Comparison of ENCODE assay signal across 27 cellular contexts in genomic region chr1:157231844-157232550, GRCh38.
"Had no signal": no experiment of that assay in that cellular context is flagged by ENCODE, and none has a peak within 500 bp of the region (broad histone marks: within the 10 kb centered on the region; RNA-seq: fewer than 3 reads in every experiment).

No MANE protein-coding gene starts in this region.

- H3K36me3 ChIP-seq: heart right ventricle, lower lobe of right lung, spleen, suprapubic skin, thoracic aorta, tibial artery, upper lobe of right lung had no signal

- H3K4me1 ChIP-seq: heart right ventricle, lower lobe of right lung, spleen, tibial artery, upper lobe of right lung had no signal

- H3K4me3 ChIP-seq: heart right ventricle, hepatocyte, lower lobe of right lung, skin epidermis, spleen, suprapubic skin, thoracic aorta, tibial artery, upper lobe of right lung had no signal

- H3K27me3 ChIP-seq: hepatocyte, spleen, suprapubic skin, tibial artery, upper lobe of right lung had no signal

- DNase-seq: heart right ventricle; islet precursor cell; lower lobe of right lung; mammary epithelial cell; mesenchymal stem cell; naive thymus-derived CD8-positive, alpha-beta T cell; nucleus accumbens; retina; right cardiac atrium; spleen; stimulated activated CD4-positive, alpha-beta T cell treated with anti-CD3 and anti-CD28 coated beads, Interleukin-4, amount 100 ng/mL, for 24 hours; stimulated activated naive CD4-positive, alpha-beta T cell; tibial artery; trophoblast cell; upper lobe of right lung had no signal

- H3K36me3 Mint-ChIP-seq: naive thymus-derived CD8-positive, alpha-beta T cell; stimulated activated effector memory CD8-positive, alpha-beta T cell treated with anti-CD3 and anti-CD28 coated beads, Interleukin-12 subunit alpha, Interleukin-12 subunit beta, amount 100 ng/mL, for 72 hours had no signal

- ATAC-seq: heart right ventricle; left lobe of liver; lower lobe of right lung; naive thymus-derived CD8-positive, alpha-beta T cell; right cardiac atrium; sciatic nerve; stimulated activated effector memory CD8-positive, alpha-beta T cell treated with anti-CD3 and anti-CD28 coated beads, Interleukin-12 subunit alpha, Interleukin-12 subunit beta, amount 100 ng/mL, for 72 hours; upper lobe of right lung had no signal

- H3K9me3 Mint-ChIP-seq: naive thymus-derived CD8-positive, alpha-beta T cell; nephron; neural crest cell; stimulated activated effector memory CD8-positive, alpha-beta T cell treated with anti-CD3 and anti-CD28 coated beads, Interleukin-12 subunit alpha, Interleukin-12 subunit beta, amount 100 ng/mL, for 72 hours; stimulated activated naive CD8-positive, alpha-beta T cell treated with anti-CD3 and anti-CD28 coated beads, Interleukin-15, Interleukin-2, amounts not matched to agents 100 ng/mL and 50 ng/mL, for 24 hours had no signal

- H3K4me3 Mint-ChIP-seq: naive thymus-derived CD8-positive, alpha-beta T cell; nephron; neural crest cell; stimulated activated effector memory CD8-positive, alpha-beta T cell treated with anti-CD3 and anti-CD28 coated beads, Interleukin-12 subunit alpha, Interleukin-12 subunit beta, amount 100 ng/mL, for 72 hours; stimulated activated naive CD8-positive, alpha-beta T cell treated with anti-CD3 and anti-CD28 coated beads, Interleukin-15, Interleukin-2, amounts not matched to agents 100 ng/mL and 50 ng/mL, for 24 hours had no signal

- H3K27ac ChIP-seq: heart right ventricle, hepatocyte, lower lobe of right lung, skin epidermis, spleen, suprapubic skin, thoracic aorta, tibial artery, upper lobe of right lung had no signal

- H3K27ac Mint-ChIP-seq: naive thymus-derived CD8-positive, alpha-beta T cell; nephron; progenitor cell of endocrine pancreas; stimulated activated effector memory CD8-positive, alpha-beta T cell treated with anti-CD3 and anti-CD28 coated beads, Interleukin-12 subunit alpha, Interleukin-12 subunit beta, amount 100 ng/mL, for 72 hours; stimulated activated naive CD8-positive, alpha-beta T cell treated with anti-CD3 and anti-CD28 coated beads, Interleukin-15, Interleukin-2, amounts not matched to agents 100 ng/mL and 50 ng/mL, for 24 hours had no signal

- FAIRE-seq: urothelium cell line had no signal

- H3K9me3 ChIP-seq: heart right ventricle, lower lobe of right lung, spleen, suprapubic skin, thoracic aorta, tibial artery, upper lobe of right lung had no signal

- H3K27me3 Mint-ChIP-seq: progenitor cell of endocrine pancreas had no signal

- H3K4me1 Mint-ChIP-seq: naive thymus-derived CD8-positive, alpha-beta T cell; nephron; stimulated activated effector memory CD8-positive, alpha-beta T cell treated with anti-CD3 and anti-CD28 coated beads, Interleukin-12 subunit alpha, Interleukin-12 subunit beta, amount 100 ng/mL, for 72 hours had no signal
